ENCODE assay signal across 27 cellular contexts in genomic region chr5:100520348-100520747, GRCh38. TPM values are rescaled to one million over a fixed set of nuclear protein-coding genes. Genes with fewer than 3 reads are reported as not detected.
DNase-seq lines count a peak whose midpoint lies in the region; ATAC-seq and TF ChIP-seq lines count a peak whose summit lies in the region.
"Had no signal": no experiment of that assay in that cellular context is flagged by ENCODE, and none has a peak within 500 bp of the region (broad histone marks: within the 10 kb centered on the region; RNA-seq: fewer than 3 reads in every experiment).

No MANE protein-coding gene starts in this region.

- 0 out of 3 replicates have a peak, but pooled peaks cover 3% of the 10 kb centered on the region for H3K9me3 Mint-ChIP-seq in GM23338

- WGBS in hepatocyte (ENCODE audit: low lambda C conversion rate, missing lambda C conversion rate): 60% methylated on average over 1 of the region's 1 CpG

- intact Hi-C loops in OCI-LY7 (cut with micrococcal nuclease; ENCODE audit: unreplicated experiment): no loop called here

- H3K9me2 ChIP-seq in GM23338 (ENCODE audit: insufficient read depth) (0 out of 2 replicates have a peak, but pooled peaks cover 4% of the 10 kb centered on the region), OCI-LY7 (ENCODE audit: insufficient read depth, low read length) (no peaks in the 10 kb centered on the region), hepatocyte (replicated peaks; ENCODE audit: insufficient read depth) (no peaks in the 10 kb centered on the region)

- H4K20me1 ChIP-seq in GM23338 (replicated peaks; ENCODE audit: insufficient read depth): no peaks in the 10 kb centered on the region
- no peaks in the 10 kb centered on the region for H4K20me1 ChIP-seq in OCI-LY7 (ENCODE audit: insufficient read depth, low read length)
- no peaks in the 10 kb centered on the region for H4K20me1 ChIP-seq in hepatocyte (ENCODE audit: insufficient read depth, poor library complexity, severe bottlenecking)
- H4K20me1 ChIP-seq: BLaER1 treated with 17β-estradiol and CSF1 and Interleukin-3, amounts not matched to agents 10 nM and 100 nM had no signal

- ATAC-seq in GM23338 (peak; percentile 77), foreskin keratinocyte (no peak)
- ATAC-seq: activated naive CD8-positive, alpha-beta T cell treated with anti-CD3 and anti-CD28 coated beads, Interleukin-2, amount 50 U/mL, for 24 hours had no signal

- H3F3A ChIP-seq in GM23338 (replicated peaks; ENCODE audit: low read depth): no peaks in the 10 kb centered on the region

- H3K79me2 ChIP-seq in GM23338 (replicated peaks; ENCODE audit: insufficient read depth): no peaks in the 10 kb centered on the region
- H3K79me2 ChIP-seq in OCI-LY7 (ENCODE audit: insufficient read depth, low read depth, low read length): no peaks in the 10 kb centered on the region
- H3K79me2 ChIP-seq in hepatocyte: no peaks in the 10 kb centered on the region

- H3K36me3 ChIP-seq in GM23338 (ENCODE audit: insufficient read depth) (no peaks in the 10 kb centered on the region), OCI-LY7 (ENCODE audit: insufficient read depth, low read length) (no peaks in the 10 kb centered on the region), hepatocyte (replicated peaks; ENCODE audit: insufficient read depth, low read depth) (no peaks in the 10 kb centered on the region)
- H3K36me3 ChIP-seq: BLaER1 treated with 17β-estradiol and CSF1 and Interleukin-3, amounts not matched to agents 10 nM and 100 nM; esophagus squamous epithelium; right atrium auricular region; tibial artery had no signal

- H3K4me2 ChIP-seq in GM23338 (no peak overlapping the region), OCI-LY7 (ENCODE audit: low read length) (no peak overlapping the region), hepatocyte (no peak overlapping the region)
- H3K4me2 ChIP-seq: BLaER1 treated with 17β-estradiol and CSF1 and Interleukin-3, amounts not matched to agents 10 nM and 100 nM had no signal

- POLR2A ChIA-PET in OCI-LY7 (lab: Charles Lee): interaction anchor here (0.7 to 1.6 kb wide), 2 partner anchors 8 to 334 kb away, joined by 4 to 5 read pairs; no protein-coding TSS in a partner anchor

- no peak overlapping the region for H3K27ac ChIP-seq in 22Rv1
- H3K27ac ChIP-seq in GM23338 (ENCODE audit: low read depth): no peak overlapping the region
- H3K27ac ChIP-seq in OCI-LY7 (ENCODE audit: low read depth, low read length, poor library complexity, severe bottlenecking): no peak overlapping the region
- H3K27ac ChIP-seq in foreskin keratinocyte: no peak overlapping the region
- H3K27ac ChIP-seq in hepatocyte: no peak overlapping the region
- H3K27ac ChIP-seq: BLaER1 treated with 17β-estradiol and CSF1 and Interleukin-3, amounts not matched to agents 10 nM and 100 nM; esophagus squamous epithelium; right atrium auricular region; SK-N-MC; tibial artery had no signal

- H3K4me3 ChIP-seq in GM23338: no peak overlapping the region
- H3K4me3 ChIP-seq in OCI-LY7 (ENCODE audit: low read depth, low read length, poor library complexity, severe bottlenecking): no peak overlapping the region
- no peak overlapping the region for H3K4me3 ChIP-seq in hepatocyte
- H3K4me3 ChIP-seq: BLaER1 treated with 17β-estradiol and CSF1 and Interleukin-3, amounts not matched to agents 10 nM and 100 nM; esophagus squamous epithelium; right atrium auricular region; SK-N-MC; tibial artery had no signal

- no peaks in the 10 kb centered on the region for H3K9me3 ChIP-seq in OCI-LY7 (ENCODE audit: low read length)
- no peaks in the 10 kb centered on the region for H3K9me3 ChIP-seq in hepatocyte (ENCODE audit: low read depth)

- H3K27me3 ChIP-seq in GM23338 (ENCODE audit: insufficient read depth) (no peaks in the 10 kb centered on the region), foreskin keratinocyte (no peaks in the 10 kb centered on the region), hepatocyte (no peaks in the 10 kb centered on the region)
- H3K27me3 ChIP-seq: BLaER1 treated with 17β-estradiol and CSF1 and Interleukin-3, amounts not matched to agents 10 nM and 100 nM; esophagus squamous epithelium; right atrium auricular region; tibial artery had no signal

- H3K27me3 Mint-ChIP-seq in GM23338 (ENCODE audit: insufficient read depth, low read depth, poor library complexity): peaks cover 3% of the 10 kb centered on the region

- H3K4me1 ChIP-seq in GM23338 (ENCODE audit: insufficient read depth) (no peaks in the 10 kb centered on the region), OCI-LY7 (ENCODE audit: insufficient read depth, low read length, poor library complexity, severe bottlenecking) (no peaks in the 10 kb centered on the region), foreskin keratinocyte (no peaks in the 10 kb centered on the region), hepatocyte (ENCODE audit: insufficient read depth) (no peaks in the 10 kb centered on the region)
- H3K4me1 ChIP-seq: BLaER1 treated with 17β-estradiol and CSF1 and Interleukin-3, amounts not matched to agents 10 nM and 100 nM; right atrium auricular region; tibial artery had no signal

- TF ChIP-seq CTCF in 22Rv1 (IDR thresholded peaks at IDR 0.05) (peak; percentile 23; the same call in 1 of the 2 replicates), GM23338 (conservative IDR thresholded peaks at IDR 0.05; ENCODE audit: low read depth in 2 of 2) (peak; percentile 73 to 79), OCI-LY7 (conservative IDR thresholded peaks at IDR 0.05; ENCODE audit: low read length) (peak; percentile 64), foreskin keratinocyte (conservative IDR thresholded peaks at IDR 0.05) (peak; percentile 33), hepatocyte (IDR thresholded peaks at IDR 0.05; ENCODE audit: poor library complexity) (no peak)

- H2AFZ ChIP-seq in GM23338 (no peak overlapping the region), OCI-LY7 (ENCODE audit: low read length) (no peak overlapping the region), hepatocyte (no peak overlapping the region)

- H3K4me3 Mint-ChIP-seq in GM23338: no peak overlapping the region
- H3K4me3 Mint-ChIP-seq: activated B cell treated with CpG ODN at 0.5 μM for 24 hours; activated naive CD8-positive, alpha-beta T cell treated with anti-CD3 and anti-CD28 coated beads, Interleukin-2, amount 50 U/mL, for 24 hours; stimulated activated naive CD8-positive, alpha-beta T cell treated with anti-CD3 and anti-CD28 coated beads, Interleukin-15, Interleukin-2, amounts not matched to agents 100 ng/mL and 50 ng/mL, for 24 hours had no signal

- no TSS peak for BruUV-seq in OCI-LY7 (replicated peaks; lab: Mats Ljungman, UMichigan)

- no peaks in the 10 kb centered on the region for H3K36me3 Mint-ChIP-seq in GM23338 (ENCODE audit: low read depth)

- DNase-seq in GM23338 (ENCODE audit: low spot score) (peak; percentile 67), OCI-LY7 (ENCODE audit: low spot score) (no peak), foreskin keratinocyte (no peak), hepatocyte (ENCODE audit: low spot score) (no peak), ureter (ENCODE audit: low spot score) (no peak), NCI-H510A (lab: John Stamatoyannopoulos, UW) (no peak), cortex of kidney (lab: John Stamatoyannopoulos, UW) (no peak)
- DNase-seq: activated B cell treated with CpG ODN at 0.5 μM for 24 hours; activated CD4-positive, alpha-beta T cell treated with anti-CD3 and anti-CD28 coated beads, Interleukin-2, amount 50 U/mL, for 48 hours; activated CD8-positive, alpha-beta memory T cell treated with anti-CD3 and anti-CD28 coated beads, Interleukin-2, amount 50 U/mL, for 48 hours; activated naive CD8-positive, alpha-beta T cell treated with anti-CD3 and anti-CD28 coated beads, Interleukin-2, amount 50 U/mL, for 24 hours; effector memory CD4-positive, alpha-beta T cell; EL; esophagus squamous epithelium; KG1; kidney glomerular epithelial cell; mammary epithelial cell; NCI-H1092; NCI-H2029; NCI-H446; stimulated activated CD4-positive, alpha-beta T cell treated with anti-CD3 and anti-CD28 coated beads, Interleukin-4, amount 100 ng/mL, for 4 hours; tibial artery had no signal

- no peak overlapping the region for H3K27ac Mint-ChIP-seq in GM23338
- H3K27ac Mint-ChIP-seq: activated B cell treated with CpG ODN at 0.5 μM for 24 hours; activated naive CD8-positive, alpha-beta T cell treated with anti-CD3 and anti-CD28 coated beads, Interleukin-2, amount 50 U/mL, for 24 hours; stimulated activated naive CD8-positive, alpha-beta T cell treated with anti-CD3 and anti-CD28 coated beads, Interleukin-15, Interleukin-2, amounts not matched to agents 100 ng/mL and 50 ng/mL, for 24 hours had no signal

- H3K4me1 Mint-ChIP-seq in GM23338: no peaks in the 10 kb centered on the region
- H3K4me1 Mint-ChIP-seq: activated B cell treated with CpG ODN at 0.5 μM for 24 hours; activated naive CD8-positive, alpha-beta T cell treated with anti-CD3 and anti-CD28 coated beads, Interleukin-2, amount 50 U/mL, for 24 hours had no signal

- CTCF ChIA-PET in OCI-LY7 (lab: Charles Lee; ENCODE audit: unreplicated experiment): no interaction called here

TF ChIP-seq in GM23338, 12 proteins besides CTCF, POLR2A, EP300 and RAD21:
- TF ChIP-seq EZH2 (IDR thresholded peaks at IDR 0.05; ENCODE audit: low read depth, unreplicated experiment): no peak
- TF ChIP-seq CREB1 (CRISPR knock-in tag; IDR thresholded peaks at IDR 0.05; ENCODE audit: low read depth): no peak
- no peak for TF ChIP-seq NANOG (IDR thresholded peaks at IDR 0.05; ENCODE audit: borderline replicate concordance)
- no peak for TF ChIP-seq EZH2phosphoT487 (IDR thresholded peaks at IDR 0.05; ENCODE audit: unreplicated experiment)

RNA-seq across cellular contexts. Expression of gene FAM174A, which starts 14.8 kb away (rescaled TPM):
- total RNA-seq in GM23338 (2014; rRNA removed; shearing (Covaris generic)): 5.6 and 9.0 TPM in 2 replicates
- polyA plus RNA-seq in GM23338 (2016; fragmentation: Nextera tagmentation; extraction: Ambion mirVana): 9.5 and 11.5 TPM in 2 replicates
- 0.64 and 1.2 TPM in 2 replicates for total RNA-seq in OCI-LY7 (2014; rRNA removed; shearing (Covaris generic))
- total RNA-seq in OCI-LY7 (2022): 3.9 and 6.3 TPM in 2 replicates
- 12.2 and 16.8 TPM in 2 replicates for total RNA-seq in foreskin keratinocyte
- 11.4 and 16.9 TPM in 2 replicates for polyA plus RNA-seq in foreskin keratinocyte
- total RNA-seq in hepatocyte: 17.3 and 25.1 TPM in 2 replicates
- polyA plus RNA-seq in hepatocyte: 29.0 and 34.9 TPM in 2 replicates
- total RNA-seq in ureter: 13.3 TPM
